Comparison of ENCODE assay signal across 9 cellular contexts in genomic region chr15:41494922-41495735, GRCh38. TPM values are rescaled to one million over a fixed set of nuclear protein-coding genes. Genes with fewer than 3 reads are reported as not detected.
DNase-seq lines count a peak whose midpoint lies in the region; ATAC-seq and TF ChIP-seq lines count a peak whose summit lies in the region.
"Had no signal": no experiment of that assay in that cellular context is flagged by ENCODE, and none has a peak within 500 bp of the region (broad histone marks: within the 10 kb centered on the region; RNA-seq: fewer than 3 reads in every experiment).

No MANE protein-coding gene starts in this region.

- TF ChIP-seq POLR2A in stomach (IDR thresholded peaks at IDR 0.05), result no peak

- H3K9me3 ChIP-seq in stomach, result no peaks in the 10 kb centered on the region

- H3K36me3 ChIP-seq in stomach, result no peaks in the 10 kb centered on the region

- TF ChIP-seq EP300 in stomach (IDR thresholded peaks at IDR 0.05), result no peak

- ATAC-seq in left lobe of liver (peak; percentile 21), HG03442 (IDR thresholded peaks at IDR 0.05; ENCODE audit: unreplicated experiment) (no peak)

- peak overlapping the region; percentile 76 to 91 (median 85) for H3K27ac ChIP-seq in stomach
- H3K27ac ChIP-seq: 22Rv1 had no signal

- no peaks in the 10 kb centered on the region for H3K36me3 Mint-ChIP-seq in activated naive CD4-positive, alpha-beta T cell treated with anti-CD3 and anti-CD28 coated beads, Interleukin-2, amount 10 ng/mL, durations not matched to agents 7 days and 5 days

- WGBS in stomach, 5 donors, result 3 to 8% (median 4%) methylated on average over 39 to 60 of the region's 60 CpGs

- no peaks in the 10 kb centered on the region for H3K9me3 Mint-ChIP-seq in activated naive CD4-positive, alpha-beta T cell treated with anti-CD3 and anti-CD28 coated beads, Interleukin-2, amount 10 ng/mL, durations not matched to agents 7 days and 5 days

- CTCF ChIA-PET in activated naive CD4-positive, alpha-beta T cell treated with anti-CD3 and anti-CD28 coated beads, Interleukin-2, amount 10 ng/mL, durations not matched to agents 7 days and 5 days (lab: Charles Lee), result interaction anchor here (2.7 kb wide), 1 partner anchor 30 kb away, joined by 7 read pairs; no protein-coding TSS in a partner anchor

- H3K4me1 Mint-ChIP-seq in activated naive CD4-positive, alpha-beta T cell treated with anti-CD3 and anti-CD28 coated beads, Interleukin-2, amount 10 ng/mL, durations not matched to agents 7 days and 5 days, result peaks cover 31% of the 10 kb centered on the region

- peak overlapping the region; percentile 28 for H3K4me3 Mint-ChIP-seq in activated naive CD4-positive, alpha-beta T cell treated with anti-CD3 and anti-CD28 coated beads, Interleukin-2, amount 10 ng/mL, durations not matched to agents 7 days and 5 days

- DNase-seq in DMS53 (lab: John Stamatoyannopoulos, UW) (peak; percentile 78), DMS53 treated with DMSO at 0.1 percent for 48 hours (lab: John Stamatoyannopoulos, UW; ENCODE audit: unreplicated experiment) (no peak), left lobe of liver (ENCODE audit: low spot score) (no peak), stomach (peak; percentile 40), NCI-H774 (lab: John Stamatoyannopoulos, UW) (no peak)
- peak; percentile 52 for DNase-seq in activated naive CD4-positive, alpha-beta T cell treated with anti-CD3 and anti-CD28 coated beads, Interleukin-2, amount 10 ng/mL, durations not matched to agents 7 days and 5 days
- no peak for DNase-seq in activated CD4-positive, CD25-positive, alpha-beta regulatory T cell treated with anti-CD3 and anti-CD28 coated beads, Interleukin-2, amount 50 U/mL, for 72 hours

- no peak overlapping the region for H3K27ac Mint-ChIP-seq in activated naive CD4-positive, alpha-beta T cell treated with anti-CD3 and anti-CD28 coated beads, Interleukin-2, amount 10 ng/mL, durations not matched to agents 7 days and 5 days

- peak overlapping the region; percentile 58 to 76 (median 66) for H3K4me3 ChIP-seq in stomach

- intact Hi-C loops in stomach (cut with DNase I; ENCODE audit: low total_unique reads), result no loop called here

- H3K27me3 Mint-ChIP-seq in activated naive CD4-positive, alpha-beta T cell treated with anti-CD3 and anti-CD28 coated beads, Interleukin-2, amount 10 ng/mL, durations not matched to agents 7 days and 5 days, result peaks cover 94% of the 10 kb centered on the region

- no peak for TF ChIP-seq CTCF in stomach (IDR thresholded peaks at IDR 0.05)

- H3K4me1 ChIP-seq in stomach, result peaks cover 42 to 51% (median 44%) of the 10 kb centered on the region in 4 donors

- H3K27me3 ChIP-seq in stomach, result peaks cover 0 to 80% (median 22%) of the 10 kb centered on the region in 3 donors

RNA-seq across cellular contexts. Expression of gene ITPKA, which starts 1.5 kb away (rescaled TPM):
- 0.91 TPM for total RNA-seq in left lobe of liver
- 100 to 1,000 TPM in 1 of 5 donors, 10 to 100 TPM in 3, 1 to 10 TPM in 1; 3.6 to 308 (median 30.9) TPM for total RNA-seq in stomach
- polyA plus RNA-seq in stomach, result 10 to 100 TPM in 1 of 3 donors, 1 to 10 TPM in 2; 3.0 to 35.7 (median 6.8) TPM

RNA-seq across cellular contexts. Expression of gene LTK, which starts 18.5 kb away (rescaled TPM):
- total RNA-seq in left lobe of liver, result 2.3 TPM
- total RNA-seq in stomach, result 10 to 100 TPM in 2 of 5 donors, 1 to 10 TPM in 3; 4.9 to 25.2 (median 9.7) TPM
- 1 to 10 TPM; 1.2 to 3.5 (median 1.7) TPM for polyA plus RNA-seq in stomach

RNA-seq across cellular contexts. Expression of gene RPAP1, which starts 48.9 kb away (rescaled TPM):
- total RNA-seq in left lobe of liver (23.3 TPM), stomach (10 to 100 TPM in 3 of 5 donors, 1 to 10 TPM in 2; 1.8 to 17.4 (median 14.8) TPM)
- polyA plus RNA-seq in stomach, result 10 to 100 TPM in 1 of 3 donors, 1 to 10 TPM in 2; 6.0 to 10.6 (median 8.5) TPM

Comparison
In these comparisons a context has a peak if more than half of its experiments do, and no peak if none do; other contexts are left out.
1. DNase-seq: peak in DMS53 (single experiment), activated naive CD4-positive, alpha-beta T cell treated with anti-CD3 and anti-CD28 coated beads, Interleukin-2, amount 10 ng/mL, durations not matched to agents 7 days and 5 days (single experiment) and stomach (single experiment); none in DMS53 treated with DMSO at 0.1 percent for 48 hours (single experiment), left lobe of liver (single experiment), NCI-H774 (single experiment) and activated CD4-positive, CD25-positive, alpha-beta regulatory T cell treated with anti-CD3 and anti-CD28 coated beads, Interleukin-2, amount 50 U/mL, for 72 hours (single experiment).